17 cellular contexts compared by ENCODE assay signal in genomic region chr1:170675825-170676224, GRCh38. TPM values are rescaled to one million over a fixed set of nuclear protein-coding genes. Genes with fewer than 3 reads are reported as not detected.
A peak's percentile ranks its signal among the peaks of the same experiment; 100 is the strongest.
DNase-seq lines count a peak whose midpoint lies in the region; ATAC-seq and TF ChIP-seq lines count a peak whose summit lies in the region.
"Had no signal": no experiment of that assay in that cellular context is flagged by ENCODE, and none has a peak within 500 bp of the region (broad histone marks: within the 10 kb centered on the region; RNA-seq: fewer than 3 reads in every experiment).

No MANE protein-coding gene starts in this region.

- H3K4me3 ChIP-seq in GM23248, result peak overlapping the region; percentile 28; the same call in 1 of the 2 replicates
- no peak overlapping the region for H3K4me3 ChIP-seq in tibial nerve
- H3K4me3 ChIP-seq in naive thymus-derived CD4-positive, alpha-beta T cell (ENCODE audit: low read length), result no peak overlapping the region

- POLR2A ChIA-PET in naive thymus-derived CD4-positive, alpha-beta T cell (lab: Charles Lee), result no interaction called here

- H3K27me3 ChIP-seq in GM23248 (replicated peaks; ENCODE audit: insufficient read depth), result no peaks in the 10 kb centered on the region
- peaks cover 0 to 9% of the 10 kb centered on the region in 2 donors for H3K27me3 ChIP-seq in tibial nerve
- H3K27me3 ChIP-seq in naive thymus-derived CD4-positive, alpha-beta T cell (ENCODE audit: control insufficient read depth in 2 of 2, insufficient read depth in 2 of 2, low read length in 2 of 2), result peaks cover 0 to 5% of the 10 kb centered on the region in 2 donors

- peak overlapping the region; percentile 48 for H3K4me2 ChIP-seq in GM23248 (ENCODE audit: unreplicated experiment)

- CTCF ChIA-PET in naive thymus-derived CD4-positive, alpha-beta T cell (lab: Charles Lee), result no interaction called here

- intact Hi-C loops in Right ventricle myocardium inferior (cut with DNase I), result no loop called here
- intact Hi-C loops in naive thymus-derived CD4-positive, alpha-beta T cell (cut with micrococcal nuclease), result no loop called here

- DNase-seq in GM23248, result peak; percentile 65
- DNase-seq in chondrocyte (ENCODE audit: low spot score), result no peak
- no peak for DNase-seq in osteocyte (ENCODE audit: extremely low spot score, unreplicated experiment)
- no peak for DNase-seq in tibial nerve (ENCODE audit: low spot score in 2 of 2)
- DNase-seq in Right ventricle myocardium inferior (ENCODE audit: missing footprints), result no peak
- no peak for DNase-seq in naive thymus-derived CD4-positive, alpha-beta T cell
- DNase-seq in NCI-H1694 (lab: John Stamatoyannopoulos, UW), result no peak
- DNase-seq: Calu3; CD4-positive, alpha-beta memory T cell; DMS79 treated with DMSO at 0.1 percent for 48 hours; GF-D8; NCI-H1092; NCI-H146; NCI-H2081 treated with DMSO at 0.1 percent for 48 hours; NCI-H2227 treated with DMSO at 0.1 percent for 48 hours had no signal

- peak overlapping the region; percentile 99 for H3K9ac ChIP-seq in GM23248

- H3K9me3 Mint-ChIP-seq in chondrocyte (ENCODE audit: low read depth) (no peaks in the 10 kb centered on the region), osteocyte (ENCODE audit: unreplicated experiment) (no peaks in the 10 kb centered on the region)
- H3K9me3 Mint-ChIP-seq in naive thymus-derived CD4-positive, alpha-beta T cell, result peaks cover 0 to 3% (median 0%) of the 10 kb centered on the region in 11 donors
- H3K9me3 Mint-ChIP-seq: CD4-positive, alpha-beta memory T cell had no signal

- ATAC-seq in Right ventricle myocardium inferior, result no peak
- ATAC-seq in naive thymus-derived CD4-positive, alpha-beta T cell, result no peak
- ATAC-seq: Panc1 had no signal

- no peaks in the 10 kb centered on the region for H3K27me3 Mint-ChIP-seq in chondrocyte (ENCODE audit: low read depth)
- no peaks in the 10 kb centered on the region for H3K27me3 Mint-ChIP-seq in osteocyte (ENCODE audit: unreplicated experiment)
- peaks cover 38 to 77% (median 68%) of the 10 kb centered on the region in 5 donors for H3K27me3 Mint-ChIP-seq in naive thymus-derived CD4-positive, alpha-beta T cell

- H3K9me3 ChIP-seq in GM23248 (ENCODE audit: low read depth) (no peaks in the 10 kb centered on the region), tibial nerve (no peaks in the 10 kb centered on the region)
- H3K9me3 ChIP-seq in naive thymus-derived CD4-positive, alpha-beta T cell (ENCODE audit: control insufficient read depth in 2 of 3, low read length in 3 of 3), result no peaks in the 10 kb centered on the region

- TF ChIP-seq CTCF in chondrocyte (IDR thresholded peaks at IDR 0.05), result no peak
- no peak for TF ChIP-seq CTCF in osteocyte (IDR thresholded peaks at IDR 0.05)
- no peak for TF ChIP-seq CTCF in tibial nerve (IDR thresholded peaks at IDR 0.05)

- TF ChIP-seq POLR2A in tibial nerve (IDR thresholded peaks at IDR 0.05), result no peak

- H3K36me3 Mint-ChIP-seq in chondrocyte (ENCODE audit: low read depth), result peaks cover 8% of the 10 kb centered on the region
- peaks cover 35% of the 10 kb centered on the region for H3K36me3 Mint-ChIP-seq in osteocyte (ENCODE audit: unreplicated experiment)
- H3K36me3 Mint-ChIP-seq in naive thymus-derived CD4-positive, alpha-beta T cell, result peaks cover 0 to 5% (median 0%) of the 10 kb centered on the region in 5 donors
- H3K36me3 Mint-ChIP-seq: CD4-positive, alpha-beta memory T cell had no signal

- in situ Hi-C loops in GM23248 (cut with MboI), result loop anchor here (10.0 kb wide), 1 partner anchor 249 kb away; no protein-coding TSS in a partner anchor

- H3K36me3 ChIP-seq in GM23248 (ENCODE audit: low read depth), result no peaks in the 10 kb centered on the region
- no peaks in the 10 kb centered on the region for H3K36me3 ChIP-seq in tibial nerve
- no peaks in the 10 kb centered on the region for H3K36me3 ChIP-seq in naive thymus-derived CD4-positive, alpha-beta T cell (ENCODE audit: control insufficient read depth in 2 of 3, insufficient read depth in 3 of 3, low read length in 3 of 3)

- H3F3A ChIP-seq in GM23248 (ENCODE audit: insufficient read depth), result peaks cover 89% of the 10 kb centered on the region

- H2AFZ ChIP-seq in GM23248, result no peak overlapping the region

- TF ChIP-seq EP300 in tibial nerve (IDR thresholded peaks at IDR 0.05), result no peak

- peaks cover 100% of the 10 kb centered on the region for H3K79me2 ChIP-seq in GM23248 (ENCODE audit: insufficient read depth)

- H3K4me1 Mint-ChIP-seq in chondrocyte (ENCODE audit: low read depth) (peaks cover 92% of the 10 kb centered on the region), osteocyte (ENCODE audit: unreplicated experiment) (peaks cover 98% of the 10 kb centered on the region)
- peaks cover 0 to 2% (median 0%) of the 10 kb centered on the region in 7 donors for H3K4me1 Mint-ChIP-seq in naive thymus-derived CD4-positive, alpha-beta T cell
- H3K4me1 Mint-ChIP-seq: CD4-positive, alpha-beta memory T cell had no signal

- no peaks in the 10 kb centered on the region for H3K9me2 ChIP-seq in GM23248 (ENCODE audit: insufficient read depth)

- peak overlapping the region; percentile 97 for H3K27ac ChIP-seq in GM23248
- H3K27ac ChIP-seq in tibial nerve, result peak overlapping the region in 3 of 4 donors; percentile 16 to 46 (median 30)
- no peak overlapping the region for H3K27ac ChIP-seq in naive thymus-derived CD4-positive, alpha-beta T cell (ENCODE audit: low read depth, low read length)

- no peaks in the 10 kb centered on the region for H4K20me1 ChIP-seq in GM23248 (ENCODE audit: insufficient read depth)

- H3K4me1 ChIP-seq in GM23248 (ENCODE audit: insufficient read depth) (peaks cover 94% of the 10 kb centered on the region), tibial nerve (peaks cover 0 to 51% (median 0%) of the 10 kb centered on the region in 4 donors)
- no peaks in the 10 kb centered on the region for H3K4me1 ChIP-seq in naive thymus-derived CD4-positive, alpha-beta T cell (ENCODE audit: control insufficient read depth in 2 of 2, insufficient read depth in 2 of 2, low read length in 2 of 2)

- no peak overlapping the region for H3K4me3 Mint-ChIP-seq in chondrocyte (ENCODE audit: unreplicated experiment)
- H3K4me3 Mint-ChIP-seq in osteocyte (ENCODE audit: unreplicated experiment), result no peak overlapping the region
- H3K4me3 Mint-ChIP-seq in naive thymus-derived CD4-positive, alpha-beta T cell, result no peak overlapping the region
- H3K4me3 Mint-ChIP-seq: CD4-positive, alpha-beta memory T cell had no signal

- H3K27ac Mint-ChIP-seq in chondrocyte (ENCODE audit: unreplicated experiment) (peak overlapping the region; percentile 97), osteocyte (ENCODE audit: unreplicated experiment) (peak overlapping the region; percentile 88)
- H3K27ac Mint-ChIP-seq in naive thymus-derived CD4-positive, alpha-beta T cell, result no peak overlapping the region
- H3K27ac Mint-ChIP-seq: CD4-positive, alpha-beta memory T cell had no signal

RNA-seq across cellular contexts. Expression of gene PRRX1, which starts 11.9 kb away (rescaled TPM):
- total RNA-seq in GM23248 (2014; rRNA removed; shearing (Covaris generic)), result 179 and 191 TPM in 2 replicates
- 38.8 and 40.1 TPM in 2 replicates for polyA plus RNA-seq in GM23248 (2016; fragmentation: Nextera tagmentation; extraction: Ambion mirVana)
- total RNA-seq in chondrocyte, result 158 to 224 TPM (median 168 TPM) in 3 replicates
- 358 and 376 TPM in 2 replicates for total RNA-seq in osteocyte
- 10 to 100 TPM; 55.5 to 97.5 (median 66.2) TPM for total RNA-seq in tibial nerve
- total RNA-seq in Right ventricle myocardium inferior, result 46.3 TPM
- total RNA-seq in naive thymus-derived CD4-positive, alpha-beta T cell, result not detected
- polyA plus RNA-seq in naive thymus-derived CD4-positive, alpha-beta T cell, result not detected
- total RNA-seq: CD4-positive, alpha-beta memory T cell; MCF 10A had no signal
- polyA plus RNA-seq: CD4-positive, alpha-beta memory T cell had no signal

Comparison
In these comparisons a context has a peak if more than half of its experiments do, and no peak if none do; other contexts are left out.
1. H3K27ac Mint-ChIP-seq: peak in chondrocyte (single experiment) and osteocyte (single experiment); none in naive thymus-derived CD4-positive, alpha-beta T cell (0 of 9).
2. RNA of gene PRRX1, which starts 11.9 kb away (total RNA-seq): 358 to 376 TPM in osteocyte, 179 to 191 TPM in GM23248, 158 to 224 TPM in chondrocyte, 55.5 to 97.5 TPM in tibial nerve and 46.3 TPM in Right ventricle myocardium inferior (single experiment); not detected in naive thymus-derived CD4-positive, alpha-beta T cell; every median in the first group is over 10 times any median in the second.